ENCODE assay signal across 8 cellular contexts in genomic region chr1:29709711-29710169, GRCh38.
DNase-seq lines count a peak whose midpoint lies in the region; ATAC-seq and TF ChIP-seq lines count a peak whose summit lies in the region.

No MANE protein-coding gene starts in this region.

- H3K4me1 ChIP-seq in OCI-LY7 (ENCODE audit: insufficient read depth, low read length, poor library complexity, severe bottlenecking): peaks cover 16% of the 10 kb centered on the region
- peaks cover 23% of the 10 kb centered on the region for H3K4me1 ChIP-seq in vagina
- H3K4me1 ChIP-seq in lower lobe of right lung: no peaks in the 10 kb centered on the region
- H3K4me1 ChIP-seq in left lung: peaks cover 0 to 35% of the 10 kb centered on the region in 2 donors

- POLR2A ChIA-PET in OCI-LY7 (lab: Charles Lee): interaction anchor here (0.6 kb wide), 1 partner anchor 211 kb away, joined by 3 read pairs; no protein-coding TSS in a partner anchor

- no peaks in the 10 kb centered on the region for H3K27me3 ChIP-seq in vagina
- H3K27me3 ChIP-seq in lower lobe of right lung (ENCODE audit: low read depth): peaks cover 20% of the 10 kb centered on the region
- H3K27me3 ChIP-seq in left lung: peaks cover 0 to 33% of the 10 kb centered on the region in 2 donors

- peak; percentile 39 for DNase-seq in activated effector memory CD4-positive, alpha-beta T cell treated with anti-CD3 and anti-CD28 coated beads, Interleukin-2, amount 50 U/mL, for 16 hours
- DNase-seq in activated effector memory CD4-positive, alpha-beta T cell treated with Interleukin-2 at 50 U/mL for 16 hours: no peak
- DNase-seq in OCI-LY7 (ENCODE audit: low spot score) (no peak), epithelial cell of prostate (ENCODE audit: low read depth, low spot score) (peak; percentile 95), vagina (ENCODE audit: extremely low spot score in 2 of 2) (no peak), lower lobe of right lung (no peak), left lung (no peak), midbrain (lab: John Stamatoyannopoulos, UW) (no peak)

- intact Hi-C loops in OCI-LY7 (cut with micrococcal nuclease; ENCODE audit: unreplicated experiment) (no loop called here), vagina (cut with DNase I) (loop anchor here (5.0 kb wide), 1 partner anchor 462 kb away; no protein-coding TSS in a partner anchor), lower lobe of right lung (cut with DNase I) (no loop called here), left lung (cut with DNase I) (no loop called here)

- no peaks in the 10 kb centered on the region for H3K9me2 ChIP-seq in OCI-LY7 (ENCODE audit: insufficient read depth, low read length)

- H3K4me2 ChIP-seq in OCI-LY7 (ENCODE audit: low read length): 0 out of 2 replicates have a peak overlapping the region, but pooled peaks have one; percentile 30

- no peaks in the 10 kb centered on the region for H4K20me1 ChIP-seq in OCI-LY7 (ENCODE audit: insufficient read depth, low read length)

- H3K79me2 ChIP-seq in OCI-LY7 (ENCODE audit: insufficient read depth, low read depth, low read length): no peaks in the 10 kb centered on the region

- H3K4me3 ChIP-seq in OCI-LY7 (ENCODE audit: low read depth, low read length, poor library complexity, severe bottlenecking) (no peak overlapping the region), vagina (no peak overlapping the region), lower lobe of right lung (no peak overlapping the region), left lung (no peak overlapping the region)

- no peak overlapping the region for H3K27ac ChIP-seq in OCI-LY7 (ENCODE audit: low read depth, low read length, poor library complexity, severe bottlenecking)
- H3K27ac ChIP-seq in epithelial cell of prostate: peak overlapping the region; percentile 97
- H3K27ac ChIP-seq in vagina: peak overlapping the region; percentile 47
- H3K27ac ChIP-seq in lower lobe of right lung: no peak overlapping the region
- no peak overlapping the region for H3K27ac ChIP-seq in left lung

- H3K9me3 ChIP-seq in OCI-LY7 (ENCODE audit: low read length) (no peaks in the 10 kb centered on the region), vagina (no peaks in the 10 kb centered on the region), lower lobe of right lung (no peaks in the 10 kb centered on the region), left lung (no peaks in the 10 kb centered on the region)

- ATAC-seq in lower lobe of right lung: no peak
- no peak for ATAC-seq in left lung

- H3K36me3 ChIP-seq in OCI-LY7 (ENCODE audit: insufficient read depth, low read length) (no peaks in the 10 kb centered on the region), vagina (no peaks in the 10 kb centered on the region), lower lobe of right lung (no peaks in the 10 kb centered on the region), left lung (no peaks in the 10 kb centered on the region)

- peak overlapping the region; percentile 78; the same call in 1 of the 2 replicates for H2AFZ ChIP-seq in OCI-LY7 (ENCODE audit: low read length)

- no TSS peak for BruUV-seq in OCI-LY7 (replicated peaks; lab: Mats Ljungman, UMichigan)

- no peak for TF ChIP-seq POLR2A in vagina (IDR thresholded peaks at IDR 0.05)

- no peak for TF ChIP-seq CTCF in OCI-LY7 (conservative IDR thresholded peaks at IDR 0.05; ENCODE audit: low read length)
- TF ChIP-seq CTCF in vagina (IDR thresholded peaks at IDR 0.05): no peak
- TF ChIP-seq CTCF in lower lobe of right lung (IDR thresholded peaks at IDR 0.05): no peak
- no peak for TF ChIP-seq CTCF in left lung (IDR thresholded peaks at IDR 0.05)

- CTCF ChIA-PET in OCI-LY7 (lab: Charles Lee; ENCODE audit: unreplicated experiment): no interaction called here

Comparison
In these comparisons a context has a peak if more than half of its experiments do, and no peak if none do; other contexts are left out.
1. DNase-seq: peak in activated effector memory CD4-positive, alpha-beta T cell treated with anti-CD3 and anti-CD28 coated beads, Interleukin-2, amount 50 U/mL, for 16 hours (single experiment) and epithelial cell of prostate (single experiment); none in activated effector memory CD4-positive, alpha-beta T cell treated with Interleukin-2 at 50 U/mL for 16 hours (single experiment), OCI-LY7 (single experiment), vagina (0 of 2), lower lobe of right lung (single experiment), left lung (0 of 2) and midbrain (single experiment).
2. H3K27ac ChIP-seq: peak in epithelial cell of prostate (single experiment) and vagina (single experiment); none in OCI-LY7 (single experiment), lower lobe of right lung (single experiment) and left lung (0 of 2).